In genomic region chr12:123678981-123679380, GRCh38 we compare ENCODE assay signal across 7 cellular contexts.
"Had no signal": no experiment of that assay in that cellular context is flagged by ENCODE, and none has a peak within 500 bp of the region (broad histone marks: within the 10 kb centered on the region; RNA-seq: fewer than 3 reads in every experiment).

No MANE protein-coding gene starts in this region.

- ATAC-seq: HepG2, K562 had no signal

- H3K27ac ChIP-seq: HL-60 had no signal

- H3K4me3 ChIP-seq: K562 had no signal

- H3K4me3 Mint-ChIP-seq: IgD-negative memory B cell had no signal

- H3K27me3 Mint-ChIP-seq: IgD-negative memory B cell had no signal

- DNase-seq: IMR-90, KBM-7, KG1 had no signal

- H3K27ac Mint-ChIP-seq: IgD-negative memory B cell had no signal
